ENCODE assay signal across 8 cellular contexts in genomic region chr12:119989619-119990381, GRCh38. TPM values are rescaled to one million over a fixed set of nuclear protein-coding genes. Genes with fewer than 3 reads are reported as not detected.
DNase-seq lines count a peak whose midpoint lies in the region; ATAC-seq and TF ChIP-seq lines count a peak whose summit lies in the region.

No MANE protein-coding gene starts in this region.

- H3K36me3 ChIP-seq in KMS-11 (ENCODE audit: insufficient read depth): no peaks in the 10 kb centered on the region

- H3K4me2 ChIP-seq in KMS-11: peak overlapping the region; percentile 63

- no peak overlapping the region for H3K9ac ChIP-seq in KMS-11

- peaks cover 6 to 17% (median 7%) of the 10 kb centered on the region in 3 donors for H3K36me3 Mint-ChIP-seq in immature natural killer cell

- H3K27me3 Mint-ChIP-seq in immature natural killer cell (ENCODE audit: low read depth in 3 of 3): peaks cover 3 to 17% (median 11%) of the 10 kb centered on the region in 3 donors

- no peaks in the 10 kb centered on the region for H4K20me1 ChIP-seq in KMS-11 (ENCODE audit: insufficient read depth)

- no peak overlapping the region for H3K27ac ChIP-seq in KMS-11
- no peak overlapping the region for H3K27ac ChIP-seq in caudate nucleus (ENCODE audit: low read depth, low read length)

- ATAC-seq in GM21529 (IDR thresholded peaks at IDR 0.05; ENCODE audit: unreplicated experiment) (peak; percentile 32), HG03378 (IDR thresholded peaks at IDR 0.05; ENCODE audit: unreplicated experiment) (no peak)

- DNase-seq in Daoy (ENCODE audit: low read depth): peak; percentile 88
- peak in 38 of 61 donors; percentile 5 to 55 (median 22) for DNase-seq in caudate nucleus (lab: John Stamatoyannopoulos, UW)
- peak; percentile 74 to 79 (median 76) for DNase-seq in immature natural killer cell
- peak; percentile 24 for DNase-seq in smooth muscle cell of the brain vasculature (ENCODE audit: low read depth, low spot score)

- peaks cover 18 to 27% of the 10 kb centered on the region in 2 donors for H3K4me1 Mint-ChIP-seq in immature natural killer cell

- H3K27ac Mint-ChIP-seq in immature natural killer cell: no peak overlapping the region

- no peaks in the 10 kb centered on the region for H3K79me2 ChIP-seq in KMS-11 (ENCODE audit: insufficient read depth, low read depth)

- no peaks in the 10 kb centered on the region for H3K27me3 ChIP-seq in KMS-11 (ENCODE audit: insufficient read depth, low read depth)

- H2AFZ ChIP-seq in KMS-11 (ENCODE audit: low read depth): no peak overlapping the region

- H3K4me3 Mint-ChIP-seq in immature natural killer cell: peak overlapping the region; percentile 65 to 81 (median 70)

- H3K4me1 ChIP-seq in KMS-11 (ENCODE audit: low read depth, poor library complexity, severe bottlenecking): peaks cover 6% of the 10 kb centered on the region

- no peaks in the 10 kb centered on the region for H3K9me3 Mint-ChIP-seq in immature natural killer cell

- no peak overlapping the region for H3K4me3 ChIP-seq in KMS-11 (IDR thresholded peaks at IDR 0.05; ENCODE audit: insufficient read depth, low read depth, low read length)
- H3K4me3 ChIP-seq in WI38 (ENCODE audit: low read depth, low read length): peak overlapping the region; percentile 54

- TF ChIP-seq CTCF in KMS-11 (conservative IDR thresholded peaks at IDR 0.05; ENCODE audit: low read depth, low read length): no peak
- TF ChIP-seq CTCF in WI38 (IDR thresholded peaks at IDR 0.05; ENCODE audit: low read depth, low read length): no peak

RNA-seq across cellular contexts. Expression of gene BICDL1, which starts 0.8 kb away (rescaled TPM):
- total RNA-seq in Daoy (2014; rRNA removed; shearing (Covaris generic)): 0.65 and 0.80 TPM in 2 replicates
- polyA plus RNA-seq in immature natural killer cell: 1 to 10 TPM in 2 of 3 donors, not detected in 1; 1.0 TPM

Comparison
In these comparisons a context has a peak if more than half of its experiments do, and no peak if none do; other contexts are left out.
1. DNase-seq: peak in every context shown above with its lines; median percentile 88 in Daoy; 76 in immature natural killer cell; 24 in smooth muscle cell of the brain vasculature; 22 in caudate nucleus.